8 cellular contexts compared by ENCODE assay signal in genomic region chr13:20127563-20128458, GRCh38. TPM values are rescaled to one million over a fixed set of nuclear protein-coding genes. Genes with fewer than 3 reads are reported as not detected.
A peak's percentile ranks its signal among the peaks of the same experiment; 100 is the strongest.
DNase-seq lines count a peak whose midpoint lies in the region; ATAC-seq and TF ChIP-seq lines count a peak whose summit lies in the region.

No MANE protein-coding gene starts in this region.

- peak overlapping the region; percentile 93 for H3K4me2 ChIP-seq in PC-3 (ENCODE audit: low read length)

- DNase-seq in PC-3 (peak; percentile 66), cardiac septum (ENCODE audit: low spot score) (peak; percentile 82), occipital lobe (lab: John Stamatoyannopoulos, UW) (peak; percentile 19), NCI-H1436 treated with DMSO at 0.1 percent for 48 hours (lab: John Stamatoyannopoulos, UW) (no peak), NCI-H1694 (lab: John Stamatoyannopoulos, UW) (no peak)
- DNase-seq in activated naive CD8-positive, alpha-beta T cell treated with anti-CD3 and anti-CD28 coated beads for 36 hours: peak; percentile 58

- H3K9me2 ChIP-seq in PC-3 (replicated peaks; ENCODE audit: low read length): no peaks in the 10 kb centered on the region

- no peaks in the 10 kb centered on the region for H3K79me2 ChIP-seq in PC-3 (ENCODE audit: low read length)

- peaks cover 17% of the 10 kb centered on the region for H3K4me1 ChIP-seq in PC-3 (ENCODE audit: insufficient read depth, low read length)

- no peaks in the 10 kb centered on the region for H3K36me3 Mint-ChIP-seq in activated naive CD8-positive, alpha-beta T cell treated with anti-CD3 and anti-CD28 coated beads for 36 hours

- H2AFZ ChIP-seq in PC-3 (ENCODE audit: low read length): peak overlapping the region; percentile 91

- H3K27me3 Mint-ChIP-seq in activated naive CD8-positive, alpha-beta T cell treated with anti-CD3 and anti-CD28 coated beads for 36 hours: peaks cover 24% of the 10 kb centered on the region

- no peaks in the 10 kb centered on the region for H3K27me3 ChIP-seq in PC-3 (ENCODE audit: low read length)

- peak overlapping the region; percentile 77 for H3K4me3 ChIP-seq in PC-3 (ENCODE audit: low read length)

- BruUV-seq in PC-3 (replicated peaks; lab: Mats Ljungman, UMichigan): TSS peak; percentile 34

- POLR2A ChIA-PET in PC-3 (lab: Charles Lee; ENCODE audit: unreplicated experiment): interaction anchor here (0.5 to 1.2 kb wide), 4 partner anchors 10 to 339 kb away, joined by 3 to 6 read pairs (median 4); no protein-coding TSS in a partner anchor

- H3K4me1 Mint-ChIP-seq in activated naive CD8-positive, alpha-beta T cell treated with anti-CD3 and anti-CD28 coated beads for 36 hours: no peaks in the 10 kb centered on the region

- ATAC-seq in GM18502 (IDR thresholded peaks at IDR 0.05; ENCODE audit: poor library complexity, unreplicated experiment) (peak; percentile 79), HG02943 (IDR thresholded peaks at IDR 0.05; ENCODE audit: low read depth, unreplicated experiment) (peak; percentile 50), PC-3 (peak; percentile 78)

- peak overlapping the region; percentile 83 for H3K9ac ChIP-seq in PC-3 (ENCODE audit: low read length)

- no peaks in the 10 kb centered on the region for H3K9me3 ChIP-seq in PC-3 (ENCODE audit: low read length)

- no peaks in the 10 kb centered on the region for H3K36me3 ChIP-seq in PC-3 (ENCODE audit: low read depth, low read length)

- no peaks in the 10 kb centered on the region for H4K20me1 ChIP-seq in PC-3 (ENCODE audit: low read length)

- peak overlapping the region; percentile 60 for H3K27ac ChIP-seq in PC-3 (ENCODE audit: low read length)

- H3K9me3 Mint-ChIP-seq in activated naive CD8-positive, alpha-beta T cell treated with anti-CD3 and anti-CD28 coated beads for 36 hours: no peaks in the 10 kb centered on the region

- no peaks in the 10 kb centered on the region for H3F3A ChIP-seq in PC-3 (ENCODE audit: low read length, unreplicated experiment)

- TF ChIP-seq CTCF in PC-3 (conservative IDR thresholded peaks at IDR 0.05; ENCODE audit: low read depth, low read length): peak; percentile 72

- CTCF ChIA-PET in PC-3 (lab: Charles Lee): interaction anchor here (0.5 to 1.6 kb wide), 7 partner anchors 13 to 408 kb away, joined by 3 to 6 read pairs (median 3); partner anchors contain the start of gene GJA3

- no peak overlapping the region for H3K27ac Mint-ChIP-seq in activated naive CD8-positive, alpha-beta T cell treated with anti-CD3 and anti-CD28 coated beads for 36 hours

- peak overlapping the region; percentile 56 for H3K4me3 Mint-ChIP-seq in activated naive CD8-positive, alpha-beta T cell treated with anti-CD3 and anti-CD28 coated beads for 36 hours

- intact Hi-C loops in PC-3 (cut with micrococcal nuclease) (loop anchor here (1.0 to 2.0 kb wide), 2 partner anchors 35 to 37 kb away; no protein-coding TSS in a partner anchor), cardiac septum (cut with DNase I) (loop anchor here (1.0 kb wide), 1 partner anchor 33 kb away; the partner anchor contains the start of gene GJA3)

RNA-seq across cellular contexts. Expression of gene GJA3, which starts 33.0 kb away (rescaled TPM):
- total RNA-seq in PC-3 (2014; rRNA removed) (0.55 and 1.2 TPM in 2 replicates), cardiac septum (25.9 TPM), occipital lobe (0.16 TPM)
- 1 to 10 TPM; 1.0 TPM for total RNA-seq in activated naive CD8-positive, alpha-beta T cell treated with anti-CD3 and anti-CD28 coated beads for 36 hours

Comparison
In these comparisons a context has a peak if more than half of its experiments do, and no peak if none do; other contexts are left out.
1. DNase-seq: peak in PC-3 (single experiment), activated naive CD8-positive, alpha-beta T cell treated with anti-CD3 and anti-CD28 coated beads for 36 hours (single experiment), cardiac septum (single experiment) and occipital lobe (single experiment); none in NCI-H1436 treated with DMSO at 0.1 percent for 48 hours (single experiment) and NCI-H1694 (single experiment).
2. RNA of gene GJA3, which starts 33.0 kb away (total RNA-seq): 25.9 TPM in cardiac septum (single experiment); 1.0 TPM in activated naive CD8-positive, alpha-beta T cell treated with anti-CD3 and anti-CD28 coated beads for 36 hours, 0.55 to 1.2 TPM in PC-3 and 0.16 TPM in occipital lobe (single experiment); every median in the first group is over 10 times any median in the second.
3. Peak in every context shown above with its lines, with median percentiles within 50 percentile points of each other: ATAC-seq.